8 cellular contexts compared by ENCODE assay signal in the genomic region with DNA sequence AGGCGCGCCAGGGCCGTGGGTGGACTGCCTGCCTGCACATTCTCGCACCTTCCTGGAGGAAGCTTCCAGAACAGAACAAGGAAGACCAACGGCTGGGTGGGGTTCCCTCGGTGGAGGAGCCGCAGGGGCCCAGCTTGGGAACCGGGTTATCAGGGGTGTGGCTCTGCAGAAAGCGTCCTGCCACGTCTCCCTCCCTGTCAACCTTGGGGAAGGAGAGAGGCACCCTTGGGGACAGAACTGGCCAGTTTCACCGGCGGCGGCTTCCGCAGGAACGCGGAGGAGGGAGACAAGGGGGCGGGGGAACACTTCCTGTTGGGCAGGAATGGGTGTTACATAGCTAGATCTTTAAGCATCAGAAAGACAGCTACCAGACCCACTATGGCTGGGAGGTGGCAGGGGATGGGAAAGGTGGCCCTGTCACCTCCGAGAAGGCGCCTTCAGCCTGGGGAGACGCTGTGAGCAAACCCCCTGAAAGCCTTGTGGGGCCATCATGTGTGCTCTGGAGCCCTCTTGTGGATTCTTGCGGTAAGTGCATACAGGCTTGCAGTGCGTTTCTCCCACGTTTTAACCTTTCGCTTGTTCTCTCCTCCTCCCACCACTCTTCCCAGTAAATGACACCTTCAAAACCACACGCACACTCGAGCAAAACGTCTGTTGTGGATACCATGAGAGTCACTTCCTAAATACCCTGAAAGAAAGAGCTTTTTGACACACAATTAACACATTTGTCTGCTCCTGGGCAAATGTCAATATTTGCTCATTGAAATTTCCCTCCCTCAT. TPM values are rescaled to one million over a fixed set of nuclear protein-coding genes. Genes with fewer than 3 reads are reported as not detected.
A peak's percentile ranks its signal among the peaks of the same experiment; 100 is the strongest.
DNase-seq lines count a peak whose midpoint lies in the region; ATAC-seq, FAIRE-seq and TF ChIP-seq lines count a peak whose summit lies in the region.

No MANE protein-coding gene starts in this region.

- peak overlapping the region; percentile 77 for H3K9ac ChIP-seq in NT2/D1 (ENCODE audit: insufficient read length, low read depth)

- no peaks in the 10 kb centered on the region for H3K36me3 ChIP-seq in NT2/D1 (ENCODE audit: insufficient read depth, insufficient read length, low read length)
- H3K36me3 ChIP-seq in mucosa of descending colon (ENCODE audit: low read depth) = no peaks in the 10 kb centered on the region

- intact Hi-C loops in mucosa of descending colon (cut with DNase I, micrococcal nuclease) = loop anchor here (5.0 to 10.0 kb wide), 3 partner anchors 99 to 201 kb away; partner anchors contain the start of gene GOLT1A (in 1 of the 2)

- peak overlapping the region; percentile 25 for H3K4me3 ChIP-seq in GM12875 (ENCODE audit: low read depth, low read length)
- H3K4me3 ChIP-seq in NT2/D1 (ENCODE audit: insufficient read length, low read depth) = peak overlapping the region; percentile 22
- peak overlapping the region; percentile 33 for H3K4me3 ChIP-seq in epithelial cell of esophagus (ENCODE audit: low read length)
- H3K4me3 ChIP-seq in mucosa of descending colon = no peak overlapping the region

- DNase-seq in HTR-8/SVneo (ENCODE audit: insufficient read length, low spot score) (peak; percentile 72), NT2/D1 (ENCODE audit: low read depth, low spot score) (peak; percentile 77), epithelial cell of esophagus (ENCODE audit: low read depth) (peak; percentile 74), mucosa of descending colon (peak; percentile 80 to 87 (median 82))
- peak; percentile 85 for DNase-seq in activated CD8-positive, alpha-beta memory T cell treated with anti-CD3 and anti-CD28 coated beads, Interleukin-2, amount 50 U/mL, for 48 hours
- DNase-seq in stimulated activated CD8-positive, alpha-beta memory T cell treated with anti-CD3 and anti-CD28 coated beads, Interleukin-2, amount 100 ng/mL, for 1 hour (ENCODE audit: low read depth in 2 of 2) = peak; percentile 42 to 47

- H3K9me3 ChIP-seq in NT2/D1 (ENCODE audit: insufficient read depth, low read length) (no peaks in the 10 kb centered on the region), mucosa of descending colon (no peaks in the 10 kb centered on the region)

- ATAC-seq in mucosa of descending colon (peak; percentile 90), HG03039 (IDR thresholded peaks at IDR 0.05; ENCODE audit: unreplicated experiment) (no peak)

- TF ChIP-seq CTCF in GM12875 (IDR thresholded peaks at IDR 0.05; ENCODE audit: borderline replicate concordance, insufficient read depth, low read depth, low read length) (peak; percentile 96), epithelial cell of esophagus (IDR thresholded peaks at IDR 0.05; ENCODE audit: insufficient read depth, low read depth, low read length, missing control alignments) (peak; percentile 96), mucosa of descending colon (IDR thresholded peaks at IDR 0.05) (peak; percentile 89)

- peaks cover 37% of the 10 kb centered on the region for H3K27me3 ChIP-seq in NT2/D1 (ENCODE audit: insufficient read depth, insufficient read length)

- H3K4me1 ChIP-seq in NT2/D1 (ENCODE audit: insufficient read depth, insufficient read length) = peaks cover 11% of the 10 kb centered on the region
- peaks cover 17% of the 10 kb centered on the region for H3K4me1 ChIP-seq in mucosa of descending colon (ENCODE audit: low read depth)

- FAIRE-seq in HTR-8/SVneo (lab: Jason Lieb, UNC) = peak; percentile 46

RNA-seq across cellular contexts. Expression of gene PLEKHA6, which starts 3.8 kb away (rescaled TPM):
- total RNA-seq in mucosa of descending colon = 100 to 1,000 TPM in 2 of 3 donors, 10 to 100 TPM in 1; 82.4 to 154 (median 115) TPM

RNA-seq across cellular contexts. Expression of gene PPP1R15B, which starts 48.1 kb away (rescaled TPM):
- total RNA-seq in mucosa of descending colon = 10 to 100 TPM; 56.7 to 60.2 (median 60.1) TPM
